Comparison of ENCODE assay signal across 11 cellular contexts in genomic region chr12:52713960-52714886, GRCh38. TPM values are rescaled to one million over a fixed set of nuclear protein-coding genes. Genes with fewer than 3 reads are reported as not detected.
DNase-seq lines count a peak whose midpoint lies in the region; ATAC-seq and TF ChIP-seq lines count a peak whose summit lies in the region.
"Had no signal": no experiment of that assay in that cellular context is flagged by ENCODE, and none has a peak within 500 bp of the region (broad histone marks: within the 10 kb centered on the region; RNA-seq: fewer than 3 reads in every experiment).

No MANE protein-coding gene starts in this region.

- TF ChIP-seq POLR2A in stomach (IDR thresholded peaks at IDR 0.05): no peak

- H2AFZ ChIP-seq in SK-N-SH (ENCODE audit: low read depth): no peak overlapping the region

- DNase-seq in SK-N-SH (peak; percentile 67), astrocyte of the hippocampus (ENCODE audit: low read depth, low spot score) (peak; percentile 3), stomach (no peak), left colon (no peak)
- no peak for DNase-seq in activated effector memory CD4-positive, alpha-beta T cell treated with Interleukin-2 at 50 U/mL for 16 hours
- DNase-seq: Karpas-422 had no signal

- no peaks in the 10 kb centered on the region for H3K4me1 ChIP-seq in SK-N-SH (ENCODE audit: control insufficient read depth in 1 of 2, insufficient read depth in 2 of 2, low read depth in 1 of 2, low read length in 1 of 2)
- no peaks in the 10 kb centered on the region for H3K4me1 ChIP-seq in mesodermal cell (ENCODE audit: control insufficient read depth, insufficient read depth, low read length, poor library complexity, severe bottlenecking)
- H3K4me1 ChIP-seq in stomach: peaks cover 6 to 14% (median 9%) of the 10 kb centered on the region in 4 donors
- H3K4me1 ChIP-seq: HAP-1 had no signal

- H3K9me3 ChIP-seq in SK-N-SH (no peaks in the 10 kb centered on the region), mesodermal cell (ENCODE audit: control insufficient read depth, low read length) (no peaks in the 10 kb centered on the region), stomach (no peaks in the 10 kb centered on the region)
- H3K9me3 ChIP-seq: HAP-1 had no signal

- H3K9me2 ChIP-seq in SK-N-SH: no peaks in the 10 kb centered on the region

- no peak overlapping the region for H3K4me2 ChIP-seq in SK-N-SH

- H3K4me3 ChIP-seq in SK-N-SH (ENCODE audit: low read depth in 2 of 2, low read length in 1 of 2) (no peak overlapping the region), mesodermal cell (ENCODE audit: extremely low read depth, insufficient read depth, low read length, poor library complexity, severe bottlenecking) (peak overlapping the region; percentile 34), stomach (peak overlapping the region in 3 of 4 donors; percentile 11 to 31 (median 28))
- H3K4me3 ChIP-seq: HAP-1, SK-N-MC had no signal

- ATAC-seq in SK-N-SH treated with all-trans-retinoic acid at 6 μM for 48 hours (no peak), GM21786 (IDR thresholded peaks at IDR 0.05; ENCODE audit: unreplicated experiment) (no peak), left colon (no peak)

- no peak overlapping the region for H3K9ac ChIP-seq in SK-N-SH

- H3F3A ChIP-seq in SK-N-SH (replicated peaks; ENCODE audit: insufficient read depth): no peaks in the 10 kb centered on the region

- CTCF ChIA-PET in SK-N-SH (lab: Yijun Ruan, JAX): interaction anchor here (0.6 to 1.3 kb wide), 3 partner anchors 44 to 1494 kb away, joined by 3 to 5 read pairs (median 3); no protein-coding TSS in a partner anchor

- H3K27ac ChIP-seq in SK-N-SH (ENCODE audit: low read depth in 2 of 2, low read length in 1 of 2): no peak overlapping the region
- H3K27ac ChIP-seq in mesodermal cell (ENCODE audit: low read depth, low read length, severe bottlenecking): no peak overlapping the region
- H3K27ac ChIP-seq in stomach: no peak overlapping the region
- H3K27ac ChIP-seq: SK-N-MC had no signal

- POLR2A ChIA-PET in SK-N-SH (lab: Yijun Ruan, JAX): no interaction called here

- H3K79me2 ChIP-seq in SK-N-SH (ENCODE audit: insufficient read depth): no peaks in the 10 kb centered on the region; the same call in 1 of the 2 replicates

- TF ChIP-seq EP300 in SK-N-SH (IDR thresholded peaks at IDR 0.05; ENCODE audit: borderline replicate concordance in 1 of 2, low read depth in 1 of 2, low read length in 1 of 2) (no peak), stomach (IDR thresholded peaks at IDR 0.05) (no peak)

- H3K27me3 ChIP-seq in SK-N-SH (ENCODE audit: insufficient read depth) (peaks cover 44% of the 10 kb centered on the region), stomach (peaks cover 11 to 69% (median 33%) of the 10 kb centered on the region in 3 donors)

- intact Hi-C loops in stomach (cut with DNase I; ENCODE audit: low total_unique reads): no loop called here
- intact Hi-C loops in left colon (cut with DNase I, micrococcal nuclease): no loop called here

- no peaks in the 10 kb centered on the region for H4K20me1 ChIP-seq in SK-N-SH (ENCODE audit: insufficient read depth)

- H3K36me3 ChIP-seq in SK-N-SH (replicated peaks in 1 of 2; ENCODE audit: control insufficient read depth in 1 of 2, insufficient read depth in 2 of 2, low read length in 1 of 2): no peaks in the 10 kb centered on the region
- H3K36me3 ChIP-seq in mesodermal cell (ENCODE audit: control insufficient read depth, insufficient read depth, low read length): no peaks in the 10 kb centered on the region
- no peaks in the 10 kb centered on the region for H3K36me3 ChIP-seq in stomach
- H3K36me3 ChIP-seq: HAP-1 had no signal

- no peak for TF ChIP-seq CTCF in SK-N-SH (IDR thresholded peaks at IDR 0.05)
- no peak for TF ChIP-seq CTCF in stomach (IDR thresholded peaks at IDR 0.05)

- WGBS in SK-N-SH (ENCODE audit: low lambda C conversion rate): 23% methylated on average over 33 of the region's 72 CpGs
- WGBS in mesodermal cell (ENCODE audit: insufficient coverage in 2 of 2), 2 experiments: 9 to 11% methylated on average over 39 to 44 of the region's 72 CpGs
- WGBS in stomach, 5 donors: 6 to 11% (median 7%) methylated on average over 31 to 72 of the region's 72 CpGs

- no peak for TF ChIP-seq RAD21 in SK-N-SH (IDR thresholded peaks at IDR 0.05; ENCODE audit: low read length)

TF ChIP-seq in SK-N-SH, 30 proteins besides CTCF, POLR2A, EP300 and RAD21 (continues in another document):
- no peak for TF ChIP-seq SMC3 (IDR thresholded peaks at IDR 0.05; ENCODE audit: low read depth, low read length)
- TF ChIP-seq USF2 (IDR thresholded peaks at IDR 0.05; ENCODE audit: borderline replicate concordance, low read depth, low read length): no peak
- no peak for TF ChIP-seq FOXJ3 (CRISPR knock-in tag; IDR thresholded peaks at IDR 0.05)
- no peak for TF ChIP-seq TCF12 (IDR thresholded peaks at IDR 0.05)
- TF ChIP-seq SIN3A (IDR thresholded peaks at IDR 0.05; ENCODE audit: borderline replicate concordance, low read depth, low read length): no peak
- TF ChIP-seq ZBTB33 (IDR thresholded peaks at IDR 0.05; ENCODE audit: borderline replicate concordance, low read depth): no peak

TF ChIP-seq in SK-N-SH treated with all-trans-retinoic acid at 6 μM for 48 hours, 23 proteins besides CTCF, POLR2A, EP300 and RAD21:
- TF ChIP-seq ZNF70 (CRISPR knock-in tag; IDR thresholded peaks at IDR 0.05) (no peak), GLIS3 (CRISPR knock-in tag; IDR thresholded peaks at IDR 0.05) (no peak), RARB (CRISPR knock-in tag; IDR thresholded peaks at IDR 0.05) (no peak), ZNF565 (CRISPR knock-in tag; conservative IDR thresholded peaks at IDR 0.05; ENCODE audit: low read depth) (no peak), TOX (CRISPR knock-in tag; IDR thresholded peaks at IDR 0.05; ENCODE audit: borderline replicate concordance) (no peak), OSR1 (CRISPR knock-in tag; IDR thresholded peaks at IDR 0.05) (no peak), TCF4 (CRISPR knock-in tag; IDR thresholded peaks at IDR 0.05; ENCODE audit: borderline replicate concordance) (no peak), PPARA (CRISPR knock-in tag; IDR thresholded peaks at IDR 0.05; ENCODE audit: borderline replicate concordance) (no peak), POU6F1 (CRISPR knock-in tag; IDR thresholded peaks at IDR 0.05; ENCODE audit: borderline replicate concordance, low read depth) (no peak), ZNF8 (CRISPR knock-in tag; IDR thresholded peaks at IDR 0.05) (no peak), ISL1 (CRISPR knock-in tag; IDR thresholded peaks at IDR 0.05) (no peak)

RNA-seq across cellular contexts. Expression of gene KRT77, which starts 10.9 kb away (rescaled TPM):
- polyA plus RNA-seq in SK-N-SH (2012; rRNA removed) (not detected in 2 replicates), stomach (under 1 TPM in 1 of 3 donors, not detected in 2; 0.03 TPM)
- polyA plus RNA-seq in SK-N-SH (2012; cell fraction: cytosol; rRNA removed): not detected in 2 replicates
- not detected in 2 replicates for polyA plus RNA-seq in SK-N-SH (2012; cell fraction: nucleus; rRNA removed)
- polyA plus RNA-seq in mesodermal cell (2013, experiment 1 of 2): not detected
- polyA plus RNA-seq in mesodermal cell (2013, experiment 2 of 2): not detected
- total RNA-seq in stomach (not detected), left colon (not detected)

RNA-seq across cellular contexts. Expression of gene KRT1, which starts 34.0 kb away (rescaled TPM):
- polyA plus RNA-seq in SK-N-SH (2012; rRNA removed) (not detected in 2 replicates), stomach (not detected)
- polyA plus RNA-seq in SK-N-SH (2012; cell fraction: cytosol; rRNA removed): not detected in 2 replicates
- polyA plus RNA-seq in SK-N-SH (2012; cell fraction: nucleus; rRNA removed): not detected in 2 replicates
- not detected for polyA plus RNA-seq in mesodermal cell (2013, experiment 1 of 2)
- not detected for polyA plus RNA-seq in mesodermal cell (2013, experiment 2 of 2)
- total RNA-seq in stomach (10 to 100 TPM in 1 of 5 donors, 1 to 10 TPM in 1, under 1 TPM in 1, not detected in 2; 0.37 to 27.8 (median 7.6) TPM), left colon (not detected)

Comparison
In these comparisons a context has a peak if more than half of its experiments do, and no peak if none do; other contexts are left out.
1. DNase-seq: peak in SK-N-SH (single experiment) and astrocyte of the hippocampus (single experiment); none in stomach (single experiment), activated effector memory CD4-positive, alpha-beta T cell treated with Interleukin-2 at 50 U/mL for 16 hours (single experiment) and left colon (0 of 2).
2. H3K4me3 ChIP-seq: peak in mesodermal cell (single experiment) and stomach (3 of 4); none in SK-N-SH (0 of 2).